8 cellular contexts compared by ENCODE assay signal in genomic region chr7:42932861-42933591, GRCh38. TPM values are rescaled to one million over a fixed set of nuclear protein-coding genes. Genes with fewer than 3 reads are reported as not detected.
DNase-seq lines count a peak whose midpoint lies in the region; ATAC-seq and FAIRE-seq lines count a peak whose summit lies in the region.

No MANE protein-coding gene starts in this region.

- ATAC-seq in Right ventricle myocardium inferior (peak; percentile 33), HG03442 (IDR thresholded peaks at IDR 0.05; ENCODE audit: unreplicated experiment) (no peak), HG02840 (IDR thresholded peaks at IDR 0.05; ENCODE audit: low FRiP score, unreplicated experiment) (no peak)

- peak overlapping the region; percentile 89 for H3K9ac ChIP-seq in endocrine pancreas (ENCODE audit: control insufficient read depth, insufficient read depth, low read length)

- H3K4me3 ChIP-seq in endocrine pancreas (ENCODE audit: control insufficient read depth, insufficient read depth, low read length), result peak overlapping the region; percentile 92

- no peaks in the 10 kb centered on the region for H3K9me3 ChIP-seq in endocrine pancreas (ENCODE audit: control insufficient read depth, low read length)

- H3K27me3 ChIP-seq in endocrine pancreas (ENCODE audit: control insufficient read depth, insufficient read depth, low read length), result no peaks in the 10 kb centered on the region

- DNase-seq in Right ventricle myocardium inferior (ENCODE audit: missing footprints) (no peak), cardiac septum (ENCODE audit: low spot score) (no peak), RCC 7860 (ENCODE audit: low spot score) (peak; percentile 30), myocyte (ENCODE audit: low read depth) (peak; percentile 54)
- no peak for DNase-seq in activated CD8-positive, alpha-beta memory T cell treated with anti-CD3 and anti-CD28 coated beads, Interleukin-2, amount 50 U/mL, for 48 hours

- H3K4me1 ChIP-seq in endocrine pancreas (ENCODE audit: control insufficient read depth, insufficient read depth, low read length), result peaks cover 4% of the 10 kb centered on the region

- no peak for FAIRE-seq in RCC 7860 (lab: Jason Lieb, UNC)

- intact Hi-C loops in Right ventricle myocardium inferior (cut with DNase I), result loop anchor here (2.0 kb wide), 1 partner anchor 20 kb away; the partner anchor contains the start of gene C7orf25
- intact Hi-C loops in cardiac septum (cut with DNase I), result loop anchor here (2.0 to 5.0 kb wide), 2 partner anchors 20 to 39 kb away; partner anchors contain the start of gene C7orf25

- H3K36me3 ChIP-seq in endocrine pancreas (ENCODE audit: control insufficient read depth, insufficient read depth, low read length), result no peaks in the 10 kb centered on the region

RNA-seq across cellular contexts. Expression of gene MRPL32, which starts 0.8 kb away (rescaled TPM):
- total RNA-seq in Right ventricle myocardium inferior, result 66.8 TPM
- 51.3 TPM for total RNA-seq in cardiac septum
- 85.2 and 89.7 TPM in 2 replicates for total RNA-seq in myocyte
- polyA plus RNA-seq in myocyte (2012), result 58.4 TPM

RNA-seq across cellular contexts. Expression of gene PSMA2, which starts 1.1 kb away (rescaled TPM):
- total RNA-seq in Right ventricle myocardium inferior (81.7 TPM), cardiac septum (64.8 TPM), myocyte (145 and 162 TPM in 2 replicates)
- 105 TPM for polyA plus RNA-seq in myocyte (2012)

RNA-seq across cellular contexts. Expression of gene C7orf25, which starts 21.2 kb away (rescaled TPM):
- total RNA-seq in Right ventricle myocardium inferior (4.2 TPM), cardiac septum (5.2 TPM), myocyte (15.1 and 26.1 TPM in 2 replicates)
- 6.0 TPM for polyA plus RNA-seq in myocyte (2012)

Comparison
In these comparisons a context has a peak if more than half of its experiments do, and no peak if none do; other contexts are left out.
1. DNase-seq: peak in RCC 7860 (single experiment) and myocyte (single experiment); none in Right ventricle myocardium inferior (single experiment), cardiac septum (single experiment) and activated CD8-positive, alpha-beta memory T cell treated with anti-CD3 and anti-CD28 coated beads, Interleukin-2, amount 50 U/mL, for 48 hours (single experiment).